24 cellular contexts compared by ENCODE assay signal in genomic region chr17:64477849-64478248, GRCh38. TPM values are rescaled to one million over a fixed set of nuclear protein-coding genes. Genes with fewer than 3 reads are reported as not detected.
"Had no signal": no experiment of that assay in that cellular context is flagged by ENCODE, and none has a peak within 500 bp of the region (broad histone marks: within the 10 kb centered on the region; RNA-seq: fewer than 3 reads in every experiment).

No MANE protein-coding gene starts in this region.

- H3K27me3 Mint-ChIP-seq: effector memory CD8-positive, alpha-beta T cell; naive thymus-derived CD8-positive, alpha-beta T cell; type B pancreatic cell had no signal

- H3K4me3 ChIP-seq: coronary artery, gastrocnemius medialis, left lung, psoas muscle, sigmoid colon, testis, tibial artery had no signal

- H3K4me3 Mint-ChIP-seq: effector memory CD8-positive, alpha-beta T cell; naive thymus-derived CD8-positive, alpha-beta T cell; nephron progenitor cell; stimulated activated effector memory CD8-positive, alpha-beta T cell treated with anti-CD3 and anti-CD28 coated beads, Interleukin-12 subunit alpha, Interleukin-12 subunit beta, amount 100 ng/mL, for 72 hours; type B pancreatic cell had no signal

- H3K9me3 Mint-ChIP-seq: effector memory CD8-positive, alpha-beta T cell; naive thymus-derived CD8-positive, alpha-beta T cell; nephron progenitor cell; stimulated activated effector memory CD8-positive, alpha-beta T cell treated with anti-CD3 and anti-CD28 coated beads, Interleukin-12 subunit alpha, Interleukin-12 subunit beta, amount 100 ng/mL, for 72 hours; type B pancreatic cell had no signal

- H3K27ac ChIP-seq: coronary artery, gastrocnemius medialis, left lung, psoas muscle, sigmoid colon, testis, tibial artery had no signal

- H3K27ac Mint-ChIP-seq: effector memory CD8-positive, alpha-beta T cell; nephron progenitor cell; stimulated activated effector memory CD8-positive, alpha-beta T cell treated with anti-CD3 and anti-CD28 coated beads, Interleukin-12 subunit alpha, Interleukin-12 subunit beta, amount 100 ng/mL, for 72 hours; type B pancreatic cell had no signal

- DNase-seq: effector memory CD8-positive, alpha-beta T cell; foreskin fibroblast; gastrocnemius medialis; head of caudate nucleus; left cardiac atrium; left lung; naive thymus-derived CD8-positive, alpha-beta T cell; nephron progenitor cell; nucleus accumbens; psoas muscle; right cardiac atrium; sigmoid colon; stimulated activated CD4-positive, alpha-beta T cell treated with anti-CD3 and anti-CD28 coated beads, Interleukin-2, amount 100 ng/mL, for 24 hours; stimulated activated CD4-positive, alpha-beta T cell treated with anti-CD3 and anti-CD28 coated beads, Interleukin-4, amount 100 ng/mL, for 24 hours; stimulated activated naive CD4-positive, alpha-beta T cell treated with Interleukin-2 at 50 U/mL for 16 hours; substantia nigra; testis; tibial artery had no signal

- H3K4me1 ChIP-seq: gastrocnemius medialis, psoas muscle, testis, tibial artery had no signal

- H3K27me3 ChIP-seq: gastrocnemius medialis, left lung, sigmoid colon, testis, tibial artery had no signal

- H3K9me3 ChIP-seq: gastrocnemius medialis, left lung, psoas muscle, sigmoid colon, testis, tibial artery had no signal

- H3K4me1 Mint-ChIP-seq: nephron progenitor cell; stimulated activated effector memory CD8-positive, alpha-beta T cell treated with anti-CD3 and anti-CD28 coated beads, Interleukin-12 subunit alpha, Interleukin-12 subunit beta, amount 100 ng/mL, for 72 hours had no signal

- ATAC-seq: effector memory CD8-positive, alpha-beta T cell; gastrocnemius medialis; left cardiac atrium; left lung; naive thymus-derived CD8-positive, alpha-beta T cell; psoas muscle; right cardiac atrium; stimulated activated effector memory CD8-positive, alpha-beta T cell treated with anti-CD3 and anti-CD28 coated beads, Interleukin-12 subunit alpha, Interleukin-12 subunit beta, amount 100 ng/mL, for 72 hours had no signal

RNA-seq across cellular contexts. Expression of gene MILR1, which starts 28.9 kb away (rescaled TPM):
- total RNA-seq: chondrocyte; kidney epithelial cell; naive thymus-derived CD8-positive, alpha-beta T cell; osteocyte had no signal
